ENCODE assay signal across 22 cellular contexts in the genomic region with DNA sequence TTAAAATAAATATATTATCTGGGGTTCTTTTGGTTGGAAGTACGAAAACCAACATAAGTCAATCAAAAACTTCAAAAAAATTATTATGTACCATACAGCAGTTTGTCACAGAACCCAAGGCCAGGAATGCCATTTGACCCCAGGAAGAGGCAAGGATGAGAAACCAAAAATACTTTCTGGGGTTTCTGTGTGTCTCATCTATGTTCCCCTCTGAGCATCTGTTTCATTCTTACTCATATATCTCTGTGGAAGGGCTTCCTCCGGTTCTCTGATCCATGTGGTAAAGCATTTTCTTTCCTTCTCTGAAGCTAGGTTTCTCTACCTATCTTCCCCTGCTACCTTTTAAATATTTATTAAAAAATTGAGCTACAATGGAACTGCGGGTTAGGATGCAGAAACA. TPM values are rescaled to one million over a fixed set of nuclear protein-coding genes. Genes with fewer than 3 reads are reported as not detected.
"Had no signal": no experiment of that assay in that cellular context is flagged by ENCODE, and none has a peak within 500 bp of the region (broad histone marks: within the 10 kb centered on the region; RNA-seq: fewer than 3 reads in every experiment).

No MANE protein-coding gene starts in this region.

- DNase-seq: activated CD4-positive, CD25-positive, alpha-beta regulatory T cell; activated effector memory CD4-positive, alpha-beta T cell treated with Interleukin-2 at 50 U/mL for 16 hours; activated T-cell treated with anti-CD3 and anti-CD28 coated beads, Interleukin-2, amount 50 U/mL, for 1 hour; amniotic stem cell; body of pancreas; central memory CD4-positive, alpha-beta T cell; cortex of kidney; effector memory CD4-positive, alpha-beta T cell; gastrocnemius medialis; heart right ventricle; islet precursor cell; mammary epithelial cell; stimulated activated CD4-positive, alpha-beta T cell treated with anti-CD3 and anti-CD28 coated beads, Interleukin-2, amount 100 ng/mL, for 24 hours; stimulated activated naive CD8-positive, alpha-beta T cell treated with anti-CD3 and anti-CD28 coated beads, Interleukin-15, Interleukin-2, amounts not matched to agents 100 U/mL and 50 U/mL, for 24 hours had no signal

- H3K4me3 ChIP-seq: body of pancreas, gastrocnemius medialis, heart right ventricle, suprapubic skin had no signal

- H3K27ac ChIP-seq: body of pancreas, gastrocnemius medialis, heart right ventricle, suprapubic skin had no signal

- H3K9me3 ChIP-seq: body of pancreas, gastrocnemius medialis, heart right ventricle, suprapubic skin had no signal

- H3K36me3 ChIP-seq: gastrocnemius medialis, heart right ventricle, suprapubic skin had no signal

- H3K4me1 Mint-ChIP-seq: activated naive CD4-positive, alpha-beta T cell treated with anti-CD3 and anti-CD28 coated beads, Interleukin-2, amount 50 U/mL, for 24 hours; nephron had no signal

- H3K9me3 Mint-ChIP-seq: activated naive CD4-positive, alpha-beta T cell treated with anti-CD3 and anti-CD28 coated beads, Interleukin-2, amount 50 U/mL, for 24 hours; nephron; type B pancreatic cell had no signal

- H3K4me1 ChIP-seq: body of pancreas, gastrocnemius medialis, heart right ventricle, suprapubic skin had no signal

- FAIRE-seq: TTC549 had no signal

- H3K4me3 Mint-ChIP-seq: activated naive CD4-positive, alpha-beta T cell treated with anti-CD3 and anti-CD28 coated beads, Interleukin-2, amount 50 U/mL, for 24 hours; nephron; type B pancreatic cell had no signal

- H3K27me3 ChIP-seq: body of pancreas, gastrocnemius medialis, suprapubic skin had no signal

- H3K27ac Mint-ChIP-seq: activated naive CD4-positive, alpha-beta T cell treated with anti-CD3 and anti-CD28 coated beads, Interleukin-2, amount 50 U/mL, for 24 hours; nephron; type B pancreatic cell had no signal

- ATAC-seq: body of pancreas; gastrocnemius medialis; heart right ventricle; left lobe of liver; sciatic nerve; stimulated activated naive CD8-positive, alpha-beta T cell treated with anti-CD3 and anti-CD28 coated beads, Interleukin-15, Interleukin-2, amounts not matched to agents 100 U/mL and 50 U/mL, for 24 hours had no signal

RNA-seq across cellular contexts. Expression of a gene that starts 9.8 kb away (rescaled TPM):
- total RNA-seq: body of pancreas, gastrocnemius medialis, left lobe of liver, mammary epithelial cell, pulmonary artery endothelial cell, suprapubic skin had no signal
- polyA plus RNA-seq: mammary epithelial cell had no signal

RNA-seq across cellular contexts. Expression of a gene that starts 11.9 kb away (rescaled TPM):
- total RNA-seq: body of pancreas, gastrocnemius medialis, mammary epithelial cell, pulmonary artery endothelial cell, suprapubic skin had no signal
- polyA plus RNA-seq: mammary epithelial cell had no signal

RNA-seq across cellular contexts. Expression of a gene that starts 52.8 kb away (rescaled TPM):
- total RNA-seq: body of pancreas, left lobe of liver, mammary epithelial cell, pulmonary artery endothelial cell, suprapubic skin had no signal
- polyA plus RNA-seq: mammary epithelial cell had no signal
